In genomic region chr12:68317047-68317667, GRCh38 we compare ENCODE assay signal across 8 cellular contexts. TPM values are rescaled to one million over a fixed set of nuclear protein-coding genes. Genes with fewer than 3 reads are reported as not detected.
DNase-seq lines count a peak whose midpoint lies in the region; ATAC-seq and TF ChIP-seq lines count a peak whose summit lies in the region.
"Had no signal": no experiment of that assay in that cellular context is flagged by ENCODE, and none has a peak within 500 bp of the region (broad histone marks: within the 10 kb centered on the region; RNA-seq: fewer than 3 reads in every experiment).

No MANE protein-coding gene starts in this region.

- no peaks in the 10 kb centered on the region for H3K4me1 ChIP-seq in KMS-11 (ENCODE audit: low read depth, poor library complexity, severe bottlenecking)

- in situ Hi-C loops in SK-MEL-5 (cut with HindIII; ENCODE audit: low pct_unique_long_range_greater_than_20kb, low sequenced_read_pairs), result no loop called here

- intact Hi-C loops in natural killer cell (cut with micrococcal nuclease), result loop anchor here (1.0 to 10.0 kb wide), 4 partner anchors 94 to 962 kb away; no protein-coding TSS in a partner anchor
- intact Hi-C loops in posterior vena cava (cut with DNase I), result loop anchor here in 1 of 2 donors (2.0 to 10.0 kb wide), 2 partner anchors 94 to 272 kb away; no protein-coding TSS in a partner anchor

- H3K36me3 ChIP-seq in KMS-11 (ENCODE audit: insufficient read depth), result no peaks in the 10 kb centered on the region; the same call in 1 of the 2 replicates

- no peak overlapping the region for H3K9ac ChIP-seq in KMS-11

- H3K36me3 Mint-ChIP-seq in natural killer cell, result peaks cover 15% of the 10 kb centered on the region

- TF ChIP-seq CTCF in KMS-11 (conservative IDR thresholded peaks at IDR 0.05; ENCODE audit: low read depth, low read length), result peak; percentile 88
- peak; percentile 55 for TF ChIP-seq CTCF in coronary artery (IDR thresholded peaks at IDR 0.05)
- TF ChIP-seq CTCF in natural killer cell (IDR thresholded peaks at IDR 0.05), result peak; percentile 87

- no peak overlapping the region for H3K4me3 ChIP-seq in KMS-11 (IDR thresholded peaks at IDR 0.05; ENCODE audit: insufficient read depth, low read depth, low read length)
- no peak overlapping the region for H3K4me3 ChIP-seq in coronary artery

- no peaks in the 10 kb centered on the region for H3K9me3 Mint-ChIP-seq in natural killer cell

- no peak overlapping the region for H3K4me3 Mint-ChIP-seq in natural killer cell
- H3K4me3 Mint-ChIP-seq: activated naive CD8-positive, alpha-beta T cell had no signal

- no peaks in the 10 kb centered on the region for H3K79me2 ChIP-seq in KMS-11 (ENCODE audit: insufficient read depth, low read depth)

- H3K4me1 Mint-ChIP-seq in natural killer cell, result no peaks in the 10 kb centered on the region

- no peaks in the 10 kb centered on the region for H3K27me3 ChIP-seq in KMS-11 (ENCODE audit: insufficient read depth, low read depth)

- H4K20me1 ChIP-seq in KMS-11 (ENCODE audit: insufficient read depth), result no peaks in the 10 kb centered on the region

- H3K27ac Mint-ChIP-seq in natural killer cell, result no peak overlapping the region
- H3K27ac Mint-ChIP-seq: activated naive CD8-positive, alpha-beta T cell had no signal

- H3K27ac ChIP-seq in KMS-11 (no peak overlapping the region), coronary artery (no peak overlapping the region)

- DNase-seq in EH (ENCODE audit: low read depth) (peak; percentile 62), SK-MEL-5 (ENCODE audit: low read depth, low spot score) (peak; percentile 63), coronary artery (ENCODE audit: low spot score) (no peak), natural killer cell (no peak), posterior vena cava (ENCODE audit: low spot score) (no peak)

- no peak overlapping the region for H3K4me2 ChIP-seq in KMS-11

- peak in 1 of 3 donors; percentile 41 for ATAC-seq in natural killer cell
- ATAC-seq in GM19023 (IDR thresholded peaks at IDR 0.05; ENCODE audit: unreplicated experiment), result no peak

- no peak overlapping the region for H2AFZ ChIP-seq in KMS-11 (ENCODE audit: low read depth)

- H3K27me3 Mint-ChIP-seq in natural killer cell (ENCODE audit: low read depth in 2 of 2), result no peaks in the 10 kb centered on the region
- H3K27me3 Mint-ChIP-seq: activated naive CD8-positive, alpha-beta T cell had no signal

RNA-seq across cellular contexts. Expression of gene MDM1, which starts 15.0 kb away (rescaled TPM):
- total RNA-seq in SK-MEL-5 (2014; rRNA removed; shearing (Covaris generic)), result 11.5 and 12.7 TPM in 2 replicates
- 6.3 and 7.0 TPM in 2 replicates for polyA plus RNA-seq in SK-MEL-5 (2015; cell fraction: cytosol; rRNA removed)
- 121 and 132 TPM in 2 replicates for polyA plus RNA-seq in SK-MEL-5 (2015; cell fraction: nucleus; rRNA removed)
- total RNA-seq in natural killer cell (10 to 100 TPM; 21.3 to 36.2 (median 26.5) TPM), posterior vena cava (10 to 100 TPM; 11.2 to 12.6 TPM)

Comparison
In these comparisons a context has a peak if more than half of its experiments do, and no peak if none do; other contexts are left out.
1. DNase-seq: peak in EH (single experiment) and SK-MEL-5 (single experiment); none in coronary artery (single experiment), natural killer cell (single experiment) and posterior vena cava (single experiment).
2. Peak in every context shown above with its lines, with median percentiles within 50 percentile points of each other: CTCF ChIP-seq.